16 cellular contexts compared by ENCODE assay signal in genomic region chr1:8461341-8462110, GRCh38.
DNase-seq lines count a peak whose midpoint lies in the region; ATAC-seq and TF ChIP-seq lines count a peak whose summit lies in the region.
"Had no signal": no experiment of that assay in that cellular context is flagged by ENCODE, and none has a peak within 500 bp of the region (broad histone marks: within the 10 kb centered on the region; RNA-seq: fewer than 3 reads in every experiment).

No MANE protein-coding gene starts in this region.

- H2BK15ac ChIP-seq in H9 (ENCODE audit: low read depth, low read length) = no peak overlapping the region

- TF ChIP-seq CTCF in H9 (conservative IDR thresholded peaks at IDR 0.05) (no peak), gastroesophageal sphincter (IDR thresholded peaks at IDR 0.05) (no peak), spleen (IDR thresholded peaks at IDR 0.05 in 8 of 11, conservative IDR thresholded peaks at IDR 0.05 in 3 of 11) (no peak)

- TF ChIP-seq POLR2A in gastroesophageal sphincter (IDR thresholded peaks at IDR 0.05) (no peak), spleen (IDR thresholded peaks at IDR 0.05) (no peak)

- H3K9me3 Mint-ChIP-seq in H9 = no peaks in the 10 kb centered on the region
- H3K9me3 Mint-ChIP-seq: activated CD4-positive, alpha-beta T cell treated with anti-CD3 and anti-CD28 coated beads, Interleukin-2, amount 10 ng/mL, durations not matched to agents 24 days and 14 days had no signal

- H3K9me3 ChIP-seq in H9 (ENCODE audit: control insufficient read depth, low read depth, low read length) (no peaks in the 10 kb centered on the region), gastroesophageal sphincter (no peaks in the 10 kb centered on the region), spleen (no peaks in the 10 kb centered on the region), HAP-1 (no peaks in the 10 kb centered on the region)

- peak overlapping the region in 2 of 3 experiments; percentile 95 to 97; a peak in 5 of 7 replicates for H3K27ac Mint-ChIP-seq in H9
- H3K27ac Mint-ChIP-seq: activated CD4-positive, alpha-beta T cell treated with anti-CD3 and anti-CD28 coated beads, Interleukin-2, amount 10 ng/mL, durations not matched to agents 24 days and 14 days had no signal

- H3K4ac ChIP-seq in H9 (ENCODE audit: low read depth, low read length) = no peak overlapping the region

- no peak overlapping the region for H4K5ac ChIP-seq in H9 (ENCODE audit: insufficient read length, low read depth, low read length)

- intact Hi-C loops in spleen (cut with DNase I; ENCODE audit: low total_unique reads) = no loop called here
- intact Hi-C loops in posterior vena cava (cut with DNase I) = no loop called here

- H3K4me1 ChIP-seq in H9 (ENCODE audit: insufficient read depth, low read length) = peaks cover 24% of the 10 kb centered on the region; the same call in 1 of the 2 replicates
- H3K4me1 ChIP-seq in gastroesophageal sphincter = peaks cover 19 to 95% (median 45%) of the 10 kb centered on the region in 3 donors
- peaks cover 43 to 99% (median 77%) of the 10 kb centered on the region in 6 donors for H3K4me1 ChIP-seq in spleen
- H3K4me1 ChIP-seq in HAP-1 = peaks cover 8% of the 10 kb centered on the region

- no peak overlapping the region for H2BK20ac ChIP-seq in H9 (ENCODE audit: low read depth, low read length, poor library complexity, severe bottlenecking)

- H3K4me3 ChIP-seq in gastroesophageal sphincter = no peak overlapping the region
- no peak overlapping the region for H3K4me3 ChIP-seq in spleen
- H3K4me3 ChIP-seq in HAP-1 = no peak overlapping the region

- no peak for TF ChIP-seq EP300 in gastroesophageal sphincter (IDR thresholded peaks at IDR 0.05)

- H3K23me2 ChIP-seq in H9 (ENCODE audit: insufficient read length, low read depth, low read length, poor library complexity, severe bottlenecking) = no peaks in the 10 kb centered on the region

- no peak overlapping the region for H2BK120ac ChIP-seq in H9 (ENCODE audit: low read depth, low read length, poor library complexity, severe bottlenecking)

- no peaks in the 10 kb centered on the region; the same call in 1 of the 2 replicates for H3K27me3 ChIP-seq in H9 (ENCODE audit: insufficient read depth, low read length)
- no peaks in the 10 kb centered on the region for H3K27me3 ChIP-seq in gastroesophageal sphincter
- H3K27me3 ChIP-seq in spleen (replicated peaks in 1 of 7) = no peaks in the 10 kb centered on the region
- H3K27me3 ChIP-seq in HAP-1 (ENCODE audit: low read depth) = no peaks in the 10 kb centered on the region

- H3K27ac ChIP-seq in H9 (ENCODE audit: insufficient read length, low read depth, low read length) = peak overlapping the region; percentile 51
- peak overlapping the region; percentile 74 to 87 (median 80) for H3K27ac ChIP-seq in gastroesophageal sphincter
- peak overlapping the region; percentile 5 to 80 (median 75) for H3K27ac ChIP-seq in spleen
- H3K27ac ChIP-seq: KMS-11 had no signal

- H3K9ac ChIP-seq in H9 (ENCODE audit: extremely low read depth, insufficient read length, low read length) = no peak overlapping the region
- H3K9ac ChIP-seq: KMS-11 had no signal

- in situ Hi-C loops in HAP-1 (cut with MboI; ENCODE audit: low sequenced_read_pairs) = no loop called here

- no peak overlapping the region for H2BK5ac ChIP-seq in H9 (ENCODE audit: insufficient read length, low read length)

- no peak overlapping the region for H3K23ac ChIP-seq in H9 (ENCODE audit: insufficient read length, low read depth, low read length)

- H3K18ac ChIP-seq in H9 (ENCODE audit: insufficient read length, low read depth, low read length) = no peak overlapping the region

- no peaks in the 10 kb centered on the region for H3K36me3 ChIP-seq in gastroesophageal sphincter
- peaks cover 0 to 27% (median 2%) of the 10 kb centered on the region in 6 donors for H3K36me3 ChIP-seq in spleen
- no peaks in the 10 kb centered on the region for H3K36me3 ChIP-seq in HAP-1 (replicated peaks)

- H3K27me3 Mint-ChIP-seq in H9 (ENCODE audit: low read depth) = no peaks in the 10 kb centered on the region
- H3K27me3 Mint-ChIP-seq: activated CD4-positive, alpha-beta T cell treated with anti-CD3 and anti-CD28 coated beads, Interleukin-2, amount 10 ng/mL, durations not matched to agents 24 days and 14 days had no signal

- DNase-seq in H9 (no peak), NCI-H69 (lab: John Stamatoyannopoulos, UW) (peak; percentile 12), spleen (no peak), HAP-1 (ENCODE audit: low spot score in 2 of 2) (no peak), DMS 273 (lab: John Stamatoyannopoulos, UW; ENCODE audit: unreplicated experiment) (no peak), posterior vena cava (ENCODE audit: low spot score) (no peak), AG08395 (ENCODE audit: low spot score) (no peak)
- DNase-seq: activated CD4-positive, alpha-beta T cell treated with anti-CD3 and anti-CD28 coated beads, Interleukin-2, amount 10 ng/mL, durations not matched to agents 24 days and 14 days; activated effector memory CD4-positive, alpha-beta T cell treated with anti-CD3 and anti-CD28 coated beads, Interleukin-2, amount 50 U/mL, for 16 hours; central memory CD4-positive, alpha-beta T cell; GF-D8; NCI-H1930; stimulated activated CD4-positive, alpha-beta T cell treated with anti-CD3 and anti-CD28 coated beads, Interleukin-4, amount 100 ng/mL, for 24 hours; stimulated activated naive CD4-positive, alpha-beta T cell treated with Interleukin-2 at 50 U/mL for 16 hours had no signal

- no peak overlapping the region for H4K8ac ChIP-seq in H9 (replicated peaks; ENCODE audit: insufficient read length, low read depth, low read length)

- peak overlapping the region; percentile 13 for H2AK5ac ChIP-seq in H9 (ENCODE audit: insufficient read length, low read length)

- H2BK12ac ChIP-seq in H9 (ENCODE audit: insufficient read length, low read depth, low read length) = no peak overlapping the region

- no peak overlapping the region for H3K14ac ChIP-seq in H9 (ENCODE audit: insufficient read depth, low read length)

- no peak for ATAC-seq in gastroesophageal sphincter

- H3K4me3 Mint-ChIP-seq in H9 = peak overlapping the region in 1 of 2 experiments; percentile 30; a peak in 2 of 5 replicates
- H3K4me3 Mint-ChIP-seq: activated CD4-positive, alpha-beta T cell treated with anti-CD3 and anti-CD28 coated beads, Interleukin-2, amount 10 ng/mL, durations not matched to agents 24 days and 14 days had no signal

- H3K56ac ChIP-seq in H9 (ENCODE audit: insufficient read length, low read depth, low read length) = no peak overlapping the region

- H4K20me1 ChIP-seq in H9 (ENCODE audit: control insufficient read depth, insufficient read depth, insufficient read length) = no peaks in the 10 kb centered on the region

- 0 out of 2 replicates have a peak, but pooled peaks cover 2% of the 10 kb centered on the region for H3K79me2 ChIP-seq in H9 (ENCODE audit: insufficient read depth, low read length)

- no CpG with 5 or more reads among the region's 5 CpGs for WGBS in H9 (ENCODE audit: extremely low coverage, insufficient read length, low lambda C conversion rate)
- WGBS in gastroesophageal sphincter (ENCODE audit: low coverage in 1 of 2), 2 donors = 43 to 58% methylated on average over 5 of the region's 5 CpGs
- 64 to 74% (median 72%) methylated on average over 5 of the region's 5 CpGs for WGBS in spleen, 5 donors

- H4K91ac ChIP-seq in H9 (ENCODE audit: insufficient read length, low read depth, low read length) = no peak overlapping the region

- H3K4me1 Mint-ChIP-seq in H9 = peaks cover 86 to 91% of the 10 kb centered on the region in 2 experiments

- H3K79me1 ChIP-seq in H9 (ENCODE audit: insufficient read depth, low read depth, low read length, poor library complexity, severe bottlenecking) = no peaks in the 10 kb centered on the region

- H3K36me3 Mint-ChIP-seq in H9 (ENCODE audit: insufficient read depth in 1 of 3, low read depth in 3 of 3) = peaks cover 0 to 8% (median 3%) of the 10 kb centered on the region in 3 experiments; a peak in 3 of 7 replicates

- H3K4me2 ChIP-seq in H9 (ENCODE audit: insufficient read depth, insufficient read length, low read length) = peak overlapping the region; percentile 60
- H3K4me2 ChIP-seq: KMS-11 had no signal

- no peak overlapping the region for H2AFZ ChIP-seq in H9 (ENCODE audit: low read length)

- no peak overlapping the region for H3T11ph ChIP-seq in H9 (ENCODE audit: low read length)
